8 cellular contexts compared by ENCODE assay signal in the genomic region with DNA sequence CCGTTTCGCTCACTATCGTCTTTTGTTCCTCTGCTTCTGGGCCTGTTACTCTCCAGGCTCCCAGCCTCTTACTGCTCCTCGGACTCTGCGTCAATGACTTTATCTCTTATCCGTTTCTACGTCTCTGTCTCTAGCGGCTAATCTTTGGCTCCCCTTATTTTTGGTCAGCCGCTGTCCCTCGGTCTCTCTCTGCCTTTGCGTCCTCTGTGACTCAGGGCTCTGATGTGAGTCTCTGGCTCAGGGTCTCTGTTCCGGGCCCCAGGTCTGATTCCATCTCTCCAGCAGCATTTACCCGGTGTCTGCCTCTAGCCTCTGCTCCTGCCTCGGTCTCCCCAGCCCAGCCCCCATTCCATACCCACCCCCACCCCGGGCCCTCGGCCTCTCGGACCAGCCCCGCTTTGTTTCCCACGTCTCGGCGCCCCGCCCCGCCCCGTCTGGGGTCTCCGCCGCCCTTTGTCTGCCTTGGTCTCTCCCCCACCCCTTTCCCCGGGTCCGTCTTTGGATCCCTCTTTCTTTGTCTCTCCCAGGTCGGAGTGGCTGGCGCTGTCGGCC. TPM values are rescaled to one million over a fixed set of nuclear protein-coding genes. Genes with fewer than 3 reads are reported as not detected.
DNase-seq lines count a peak whose midpoint lies in the region; ATAC-seq and TF ChIP-seq lines count a peak whose summit lies in the region.

No MANE protein-coding gene starts in this region.

- POLR2A ChIA-PET in RWPE1 (lab: Yijun Ruan, JAX; ENCODE audit: low non-redundant PET) = no interaction called here

- H2AFZ ChIP-seq in neuron (ENCODE audit: low read depth, low read length) = no peak overlapping the region

- peaks cover 31% of the 10 kb centered on the region for H3K4me1 ChIP-seq in neuron (ENCODE audit: insufficient read depth, low read length)

- CTCF ChIA-PET in RWPE1 (lab: Yijun Ruan, JAX) = interaction anchor here (0.6 to 1.5 kb wide), 4 partner anchors 15 to 234 kb away, joined by 3 to 4 read pairs (median 4); no protein-coding TSS in a partner anchor

- peak overlapping the region; percentile 78 for H3K27ac ChIP-seq in RWPE1

- ATAC-seq in GM19043 (IDR thresholded peaks at IDR 0.05; ENCODE audit: low read depth, unreplicated experiment) (peak; percentile 13), esophagus mucosa (peak; percentile 7)

- TF ChIP-seq CTCF in RWPE1 (conservative IDR thresholded peaks at IDR 0.05; ENCODE audit: low read depth) = no peak

- H3K9me3 ChIP-seq in neuron (ENCODE audit: low read length) = no peaks in the 10 kb centered on the region

- H3K27me3 ChIP-seq in neuron (ENCODE audit: insufficient read depth, low read length) = no peaks in the 10 kb centered on the region

- no peak for DNase-seq in RWPE1 (ENCODE audit: low spot score)
- DNase-seq in NCI-H2029 treated with DMSO at 0.1 percent for 48 hours (lab: John Stamatoyannopoulos, UW) = no peak
- DNase-seq in COLO668 (lab: John Stamatoyannopoulos, UW; ENCODE audit: unreplicated experiment) = no peak
- no peak for DNase-seq in NK-92 treated with Interleukin-12 subunit alpha and Interleukin-12 subunit beta, amount 100 ng/mL, for 24 hours (lab: John Stamatoyannopoulos, UW)
- no peak for DNase-seq in DMS153 treated with DMSO at 0.1 percent for 48 hours (lab: John Stamatoyannopoulos, UW; ENCODE audit: unreplicated experiment)

- peak overlapping the region; percentile 67 for H3K4me3 ChIP-seq in neuron (ENCODE audit: low read length)

- peaks cover 25% of the 10 kb centered on the region for H3K36me3 ChIP-seq in neuron (ENCODE audit: insufficient read depth, low read length)

RNA-seq across cellular contexts. Expression of a gene that starts 0.5 kb away (rescaled TPM):
- 2.6 TPM for total RNA-seq in esophagus mucosa

RNA-seq across cellular contexts. Expression of a gene that starts 12.3 kb away (rescaled TPM):
- total RNA-seq in esophagus mucosa = 2.4 TPM

RNA-seq across cellular contexts. Expression of a gene that starts 12.7 kb away (rescaled TPM):
- total RNA-seq in esophagus mucosa = 3.2 TPM

RNA-seq across cellular contexts. Expression of a gene that starts 20.1 kb away (rescaled TPM):
- total RNA-seq in esophagus mucosa = 2.2 TPM

RNA-seq across cellular contexts. Expression of a gene that starts 24.4 kb away (rescaled TPM):
- 25.3 TPM for total RNA-seq in esophagus mucosa
